Comparison of ENCODE assay signal across 8 cellular contexts in genomic region chr3:119469378-119470189, GRCh38. TPM values are rescaled to one million over a fixed set of nuclear protein-coding genes. Genes with fewer than 3 reads are reported as not detected.
DNase-seq lines count a peak whose midpoint lies in the region; ATAC-seq and TF ChIP-seq lines count a peak whose summit lies in the region.

No MANE protein-coding gene starts in this region.

- peak; percentile 41 for ATAC-seq in HG03025 (IDR thresholded peaks at IDR 0.05; ENCODE audit: low FRiP score, unreplicated experiment)
- ATAC-seq in SK-N-SH treated with all-trans-retinoic acid at 6 μM for 48 hours: peak; percentile 69
- ATAC-seq in natural killer cell treated with Interleukin-12 subunit alpha and Interleukin-12 subunit beta and Interleukin-15 and Interleukin-18, amount 100 ng/mL, for 72 hours: peak in 1 of 2 donors; percentile 57

- TF ChIP-seq CTCF in esophagus muscularis mucosa (IDR thresholded peaks at IDR 0.05): no peak

- H3K4me1 Mint-ChIP-seq in activated naive CD4-positive, alpha-beta T cell treated with anti-CD3 and anti-CD28 coated beads, Interleukin-2, amount 10 ng/mL, durations not matched to agents 7 days and 5 days: peaks cover 34% of the 10 kb centered on the region
- peaks cover 34% of the 10 kb centered on the region in 2 donors for H3K4me1 Mint-ChIP-seq in natural killer cell treated with Interleukin-12 subunit alpha and Interleukin-12 subunit beta and Interleukin-15 and Interleukin-18, amount 100 ng/mL, for 72 hours (ENCODE audit: low read depth in 2 of 2)

- H3K27me3 Mint-ChIP-seq in activated naive CD4-positive, alpha-beta T cell treated with anti-CD3 and anti-CD28 coated beads, Interleukin-2, amount 10 ng/mL, durations not matched to agents 7 days and 5 days: no peaks in the 10 kb centered on the region
- no peaks in the 10 kb centered on the region for H3K27me3 Mint-ChIP-seq in natural killer cell treated with Interleukin-12 subunit alpha and Interleukin-12 subunit beta and Interleukin-15 and Interleukin-18, amount 100 ng/mL, for 72 hours

- no peaks in the 10 kb centered on the region for H3K9me3 Mint-ChIP-seq in activated naive CD4-positive, alpha-beta T cell treated with anti-CD3 and anti-CD28 coated beads, Interleukin-2, amount 10 ng/mL, durations not matched to agents 7 days and 5 days
- H3K9me3 Mint-ChIP-seq in natural killer cell treated with Interleukin-12 subunit alpha and Interleukin-12 subunit beta and Interleukin-15 and Interleukin-18, amount 100 ng/mL, for 72 hours: no peaks in the 10 kb centered on the region

- DNase-seq in activated naive CD4-positive, alpha-beta T cell treated with anti-CD3 and anti-CD28 coated beads, Interleukin-2, amount 10 ng/mL, durations not matched to agents 7 days and 5 days: no peak
- DNase-seq in activated naive CD4-positive, alpha-beta T cell (lab: John Stamatoyannopoulos, UW): no peak
- no peak for DNase-seq in esophagus muscularis mucosa (ENCODE audit: extremely low spot score)
- DNase-seq in natural killer cell treated with Interleukin-12 subunit alpha and Interleukin-12 subunit beta and Interleukin-15 and Interleukin-18, amount 100 ng/mL, for 72 hours (ENCODE audit: low spot score): no peak
- DNase-seq in germinal center (ENCODE audit: low spot score): no peak
- DNase-seq in DMS153 (lab: John Stamatoyannopoulos, UW): no peak

- peak overlapping the region; percentile 72 to 85 (median 78) for H3K27ac ChIP-seq in esophagus muscularis mucosa (replicated peaks in 1 of 4)

- H3K27ac Mint-ChIP-seq in activated naive CD4-positive, alpha-beta T cell treated with anti-CD3 and anti-CD28 coated beads, Interleukin-2, amount 10 ng/mL, durations not matched to agents 7 days and 5 days: peak overlapping the region; percentile 91
- peak overlapping the region; percentile 80 to 87 for H3K27ac Mint-ChIP-seq in natural killer cell treated with Interleukin-12 subunit alpha and Interleukin-12 subunit beta and Interleukin-15 and Interleukin-18, amount 100 ng/mL, for 72 hours

- peaks cover 19% of the 10 kb centered on the region for H3K36me3 Mint-ChIP-seq in activated naive CD4-positive, alpha-beta T cell treated with anti-CD3 and anti-CD28 coated beads, Interleukin-2, amount 10 ng/mL, durations not matched to agents 7 days and 5 days
- H3K36me3 Mint-ChIP-seq in natural killer cell treated with Interleukin-12 subunit alpha and Interleukin-12 subunit beta and Interleukin-15 and Interleukin-18, amount 100 ng/mL, for 72 hours: peaks cover 12% of the 10 kb centered on the region

- intact Hi-C loops in esophagus muscularis mucosa (cut with DNase I): loop anchor here (10.0 kb wide), 1 partner anchor 175 kb away; the partner anchor contains the start of gene ARHGAP31

- TF ChIP-seq EP300 in esophagus muscularis mucosa (IDR thresholded peaks at IDR 0.05): no peak

- H3K4me3 ChIP-seq in esophagus muscularis mucosa: peak overlapping the region; percentile 77 to 99 (median 86)

- CTCF ChIA-PET in activated naive CD4-positive, alpha-beta T cell treated with anti-CD3 and anti-CD28 coated beads, Interleukin-2, amount 10 ng/mL, durations not matched to agents 7 days and 5 days (lab: Charles Lee): interaction anchor here (1.0 to 1.5 kb wide), 3 partner anchors 28 to 585 kb away, joined by 3 to 4 read pairs (median 3); partner anchors contain the start of gene TIMMDC1

- peaks cover 9 to 37% (median 21%) of the 10 kb centered on the region in 4 donors for H3K36me3 ChIP-seq in esophagus muscularis mucosa

- no peaks in the 10 kb centered on the region for H3K27me3 ChIP-seq in esophagus muscularis mucosa

- peak overlapping the region; percentile 98 for H3K4me3 Mint-ChIP-seq in activated naive CD4-positive, alpha-beta T cell treated with anti-CD3 and anti-CD28 coated beads, Interleukin-2, amount 10 ng/mL, durations not matched to agents 7 days and 5 days
- H3K4me3 Mint-ChIP-seq in natural killer cell treated with Interleukin-12 subunit alpha and Interleukin-12 subunit beta and Interleukin-15 and Interleukin-18, amount 100 ng/mL, for 72 hours: peak overlapping the region; percentile 88

- no peaks in the 10 kb centered on the region for H3K9me3 ChIP-seq in esophagus muscularis mucosa

- WGBS in esophagus muscularis mucosa: 15% methylated on average over 10 of the region's 17 CpGs

- peaks cover 12 to 28% (median 16%) of the 10 kb centered on the region in 4 donors for H3K4me1 ChIP-seq in esophagus muscularis mucosa

- no peak for TF ChIP-seq POLR2A in esophagus muscularis mucosa (IDR thresholded peaks at IDR 0.05; ENCODE audit: low read depth)

TF ChIP-seq in SK-N-SH treated with all-trans-retinoic acid at 6 μM for 48 hours, 23 proteins besides CTCF, POLR2A, EP300 and RAD21:
- TF ChIP-seq ZFP3 (CRISPR knock-in tag; IDR thresholded peaks at IDR 0.05): no peak
- TF ChIP-seq ESRRG (CRISPR knock-in tag; IDR thresholded peaks at IDR 0.05): no peak
- no peak for TF ChIP-seq PATZ1 (CRISPR knock-in tag; IDR thresholded peaks at IDR 0.05; ENCODE audit: borderline replicate concordance)
- no peak for TF ChIP-seq ZNF70 (CRISPR knock-in tag; IDR thresholded peaks at IDR 0.05)
- TF ChIP-seq PPARA (CRISPR knock-in tag; IDR thresholded peaks at IDR 0.05; ENCODE audit: borderline replicate concordance): no peak
- no peak for TF ChIP-seq SNAI2 (CRISPR knock-in tag; IDR thresholded peaks at IDR 0.05)
- TF ChIP-seq ZNF565 (CRISPR knock-in tag; conservative IDR thresholded peaks at IDR 0.05; ENCODE audit: low read depth): no peak
- no peak for TF ChIP-seq CREB5 (CRISPR knock-in tag; IDR thresholded peaks at IDR 0.05; ENCODE audit: low read depth)
- TF ChIP-seq ZNF8 (CRISPR knock-in tag; IDR thresholded peaks at IDR 0.05): no peak
- TF ChIP-seq TCF4 (CRISPR knock-in tag; IDR thresholded peaks at IDR 0.05; ENCODE audit: borderline replicate concordance): no peak
- TF ChIP-seq ARNTL (CRISPR knock-in tag; IDR thresholded peaks at IDR 0.05; ENCODE audit: borderline replicate concordance, low read depth): no peak
- TF ChIP-seq ZC3H10 (CRISPR knock-in tag; IDR thresholded peaks at IDR 0.05): no peak
- TF ChIP-seq GLIS3 (CRISPR knock-in tag; IDR thresholded peaks at IDR 0.05): no peak
- TF ChIP-seq TOX (CRISPR knock-in tag; IDR thresholded peaks at IDR 0.05; ENCODE audit: borderline replicate concordance): no peak
- TF ChIP-seq ZFP30 (CRISPR knock-in tag; IDR thresholded peaks at IDR 0.05): no peak

RNA-seq across cellular contexts. Expression of gene POGLUT1, which starts 0.8 kb away (rescaled TPM):
- 10 to 100 TPM in 3 of 4 donors, 1 to 10 TPM in 1; 9.2 to 13.9 (median 11.4) TPM for total RNA-seq in esophagus muscularis mucosa
- total RNA-seq in natural killer cell treated with Interleukin-12 subunit alpha and Interleukin-12 subunit beta and Interleukin-15 and Interleukin-18, amount 100 ng/mL, for 72 hours: 10 to 100 TPM; 21.4 to 38.5 TPM

RNA-seq across cellular contexts. Expression of gene TMEM39A, which starts 6.2 kb away (rescaled TPM):
- 10 to 100 TPM in 3 of 4 donors, 1 to 10 TPM in 1; 10.0 to 34.3 (median 25.9) TPM for total RNA-seq in esophagus muscularis mucosa
- 10 to 100 TPM; 66.6 to 71.5 TPM for total RNA-seq in natural killer cell treated with Interleukin-12 subunit alpha and Interleukin-12 subunit beta and Interleukin-15 and Interleukin-18, amount 100 ng/mL, for 72 hours

RNA-seq across cellular contexts. Expression of gene TIMMDC1, which starts 28.8 kb away (rescaled TPM):
- 10 to 100 TPM; 45.7 to 63.9 (median 54.7) TPM for total RNA-seq in esophagus muscularis mucosa
- 10 to 100 TPM; 91.0 to 94.0 TPM for total RNA-seq in natural killer cell treated with Interleukin-12 subunit alpha and Interleukin-12 subunit beta and Interleukin-15 and Interleukin-18, amount 100 ng/mL, for 72 hours
